Comparison of ENCODE assay signal across 1 cellular context in genomic region chr17:82014432-82014831, GRCh38.
TF ChIP-seq lines count a peak whose summit lies in the region.

No MANE protein-coding gene starts in this region.

TF ChIP-seq in HEK293, 187 proteins besides CTCF, POLR2A, EP300 and RAD21 (continued from another document):
- TF ChIP-seq TSHZ1 (tag by site-specific recombination; IDR thresholded peaks at IDR 0.05; ENCODE audit: borderline replicate concordance): no peak
- no peak for TF ChIP-seq ZSCAN30 (tag by site-specific recombination; IDR thresholded peaks at IDR 0.05)
